ENCODE assay signal across 8 cellular contexts in genomic region chr15:69160141-69160975, GRCh38. TPM values are rescaled to one million over a fixed set of nuclear protein-coding genes. Genes with fewer than 3 reads are reported as not detected.
A peak's percentile ranks its signal among the peaks of the same experiment; 100 is the strongest.
DNase-seq lines count a peak whose midpoint lies in the region; ATAC-seq, FAIRE-seq and TF ChIP-seq lines count a peak whose summit lies in the region.

GLCE (plus strand) TSS chr15:69160635; CDS start chr15:69255807, 95,172 bp downstream.

- TF ChIP-seq CTCF in choroid plexus epithelial cell (conservative IDR thresholded peaks at IDR 0.05; ENCODE audit: low read depth, low read length) (no peak), kidney (IDR thresholded peaks at IDR 0.05; ENCODE audit: borderline replicate concordance, extremely low read depth, insufficient read depth) (no peak)

- intact Hi-C loops in kidney (cut with DNase I) = no loop called here

- peak within 1 kb of the TSS; percentile 76 to 77 for H3K27ac ChIP-seq in kidney (ENCODE audit: low read depth in 2 of 2, low read length in 2 of 2)

- peaks cover 0 to 6% of the 10 kb centered on the region in 2 donors for H3K4me1 ChIP-seq in kidney (ENCODE audit: control insufficient read depth in 1 of 2, insufficient read depth in 1 of 2, low read depth in 1 of 2, low read length in 2 of 2)

- H3K9me3 ChIP-seq in kidney (ENCODE audit: control insufficient read depth in 1 of 2, low read length in 2 of 2) = no peaks in the 10 kb centered on the region

- H3K4me3 ChIP-seq in choroid plexus epithelial cell (ENCODE audit: low read depth, low read length) (peak within 1 kb of the TSS; percentile 84), kidney (ENCODE audit: low read length in 2 of 2) (peak within 1 kb of the TSS; percentile 61 to 92)

- peak; percentile 79 to 85 for DNase-seq in AML-193 (lab: John Stamatoyannopoulos, UW)
- DNase-seq in NCI-H510A (lab: John Stamatoyannopoulos, UW) = peak; percentile 92
- DNase-seq in activated CD4-positive, alpha-beta T cell treated with anti-CD3 and anti-CD28 coated beads for 24 hours (ENCODE audit: low read depth in 2 of 2) = peak; percentile 89 to 91
- DNase-seq in choroid plexus epithelial cell (ENCODE audit: low read depth) = peak; percentile 98
- peak; percentile 98 for DNase-seq in kidney
- peak; percentile 85 to 96 for DNase-seq in stimulated activated CD4-positive, alpha-beta T cell treated with anti-CD3 and anti-CD28 coated beads, Interleukin-15, amount 100 ng/mL, for 1 hour (ENCODE audit: low read depth in 1 of 2, low spot score in 1 of 2)

- ATAC-seq in HG03432 (IDR thresholded peaks at IDR 0.05; ENCODE audit: unreplicated experiment) = peak; percentile 97

- peak; percentile 73 for FAIRE-seq in kidney (lab: Jason Lieb, UNC)

- H3K9ac ChIP-seq in kidney (ENCODE audit: low read length in 2 of 2) = peak within 1 kb of the TSS; percentile 45 to 85

- no peaks in the 10 kb centered on the region for H3K36me3 ChIP-seq in kidney (ENCODE audit: control insufficient read depth in 1 of 2, insufficient read depth in 2 of 2, low read length in 2 of 2)

- TF ChIP-seq POLR2A in GM19193 (IDR thresholded peaks at IDR 0.05; ENCODE audit: extremely low read depth, insufficient read depth, insufficient read length) = peak; percentile 79

RNA-seq across cellular contexts. Expression of gene GLCE, which starts in this region (rescaled TPM):
- 18.0 TPM for total RNA-seq in kidney
- 14.9 TPM for polyA plus RNA-seq in kidney (ENCODE audit: insufficient read depth, low read depth, low replicate concordance)

Comparison
In these comparisons a context has a peak if more than half of its experiments do, and no peak if none do; other contexts are left out.
1. Peak in every context shown above with its lines: DNase-seq, ATAC-seq, H3K4me3 ChIP-seq and H3K27ac ChIP-seq.